ENCODE assay signal across 12 cellular contexts in the genomic region with DNA sequence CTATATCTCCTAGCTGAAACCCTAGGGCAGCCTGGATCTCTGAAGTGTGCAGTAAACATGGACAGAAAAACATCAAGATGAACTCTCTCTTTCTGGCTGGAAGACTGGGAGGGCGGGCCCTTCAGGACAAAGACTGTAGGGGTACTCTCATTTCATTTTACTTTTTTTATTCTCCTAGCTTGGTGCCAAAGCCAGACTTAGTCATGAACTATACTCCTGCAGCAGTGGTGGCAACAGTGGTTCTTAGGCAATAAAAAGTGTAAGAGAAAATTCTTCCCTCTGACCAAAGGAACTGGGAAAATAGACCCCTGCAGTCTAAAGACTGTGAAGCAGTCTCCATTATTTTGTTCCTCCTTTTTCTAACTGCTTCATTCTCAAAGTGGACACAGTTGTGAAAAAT.
"Had no signal": no experiment of that assay in that cellular context is flagged by ENCODE, and none has a peak within 500 bp of the region (broad histone marks: within the 10 kb centered on the region; RNA-seq: fewer than 3 reads in every experiment).

No MANE protein-coding gene starts in this region.

- H3K4me1 ChIP-seq: body of pancreas, thyroid gland, uterus had no signal

- DNase-seq: activated CD4-positive, alpha-beta T cell treated with anti-CD3 and anti-CD28 coated beads for 4 hours; activated CD8-positive, alpha-beta T cell treated with anti-CD3 and anti-CD28 coated beads, Interleukin-2, amount 10 ng/mL, durations not matched to agents 7 days and 5 days; body of pancreas; effector memory CD8-positive, alpha-beta T cell; T1000; thyroid gland; uterus; WERI-Rb-1 had no signal

- H3K36me3 ChIP-seq: thyroid gland, uterus, WERI-Rb-1 had no signal

- H3K4me3 ChIP-seq: body of pancreas, skin epidermis, thyroid gland, uterus had no signal

- ATAC-seq: activated CD8-positive, alpha-beta T cell treated with anti-CD3 and anti-CD28 coated beads, Interleukin-2, amount 10 ng/mL, durations not matched to agents 7 days and 5 days; body of pancreas; effector memory CD8-positive, alpha-beta T cell had no signal

- H3K4me3 Mint-ChIP-seq: activated CD8-positive, alpha-beta T cell treated with anti-CD3 and anti-CD28 coated beads, Interleukin-2, amount 10 ng/mL, durations not matched to agents 7 days and 5 days; activated naive CD4-positive, alpha-beta T cell treated with anti-CD3 and anti-CD28 coated beads, Interleukin-2, amount 50 U/mL, for 24 hours; central memory CD8-positive, alpha-beta T cell; dendritic cell treated with granulocyte-macrophage colony-stimulating factor and Interleukin-4, amounts not matched to agents 40 ng/mL and 50 ng/mL, for 4 days; effector memory CD8-positive, alpha-beta T cell had no signal

- H3K9me3 ChIP-seq: body of pancreas, thyroid gland, uterus had no signal

- H3K9me3 Mint-ChIP-seq: activated naive CD4-positive, alpha-beta T cell treated with anti-CD3 and anti-CD28 coated beads, Interleukin-2, amount 50 U/mL, for 24 hours; central memory CD8-positive, alpha-beta T cell; dendritic cell treated with granulocyte-macrophage colony-stimulating factor and Interleukin-4, amounts not matched to agents 40 ng/mL and 50 ng/mL, for 4 days; effector memory CD8-positive, alpha-beta T cell had no signal

- H3K27ac ChIP-seq: body of pancreas, skin epidermis, thyroid gland, uterus, WERI-Rb-1 had no signal

- H3K27me3 Mint-ChIP-seq: activated naive CD4-positive, alpha-beta T cell treated with anti-CD3 and anti-CD28 coated beads, Interleukin-2, amount 50 U/mL, for 24 hours; central memory CD8-positive, alpha-beta T cell had no signal

- H3K36me3 Mint-ChIP-seq: activated naive CD4-positive, alpha-beta T cell treated with anti-CD3 and anti-CD28 coated beads, Interleukin-2, amount 50 U/mL, for 24 hours had no signal

- H3K27me3 ChIP-seq: body of pancreas, thyroid gland, uterus had no signal

- H3K27ac Mint-ChIP-seq: activated CD8-positive, alpha-beta T cell treated with anti-CD3 and anti-CD28 coated beads, Interleukin-2, amount 10 ng/mL, durations not matched to agents 7 days and 5 days; dendritic cell treated with granulocyte-macrophage colony-stimulating factor and Interleukin-4, amounts not matched to agents 40 ng/mL and 50 ng/mL, for 4 days had no signal
